ENCODE assay signal across 14 cellular contexts in genomic region chr6:1868561-1869261, GRCh38.
A peak's percentile ranks its signal among the peaks of the same experiment; 100 is the strongest.
DNase-seq lines count a peak whose midpoint lies in the region; ATAC-seq lines count a peak whose summit lies in the region.
"Had no signal": no experiment of that assay in that cellular context is flagged by ENCODE, and none has a peak within 500 bp of the region (broad histone marks: within the 10 kb centered on the region; RNA-seq: fewer than 3 reads in every experiment).

No MANE protein-coding gene starts in this region.

- peak overlapping the region in 5 of 6 donors; percentile 21 to 90 (median 62) for H3K27ac Mint-ChIP-seq in naive B cell
- H3K27ac Mint-ChIP-seq: activated naive CD8-positive, alpha-beta T cell treated with anti-CD3 and anti-CD28 coated beads, Interleukin-2, amount 50 U/mL, for 24 hours had no signal

- H3K36me3 Mint-ChIP-seq in naive B cell, result no peaks in the 10 kb centered on the region

- H3K27me3 Mint-ChIP-seq in naive B cell, result no peaks in the 10 kb centered on the region
- H3K27me3 Mint-ChIP-seq: activated naive CD8-positive, alpha-beta T cell treated with anti-CD3 and anti-CD28 coated beads, Interleukin-2, amount 50 U/mL, for 24 hours had no signal

- H3K4me1 Mint-ChIP-seq in naive B cell, result peaks cover 12 to 18% (median 13%) of the 10 kb centered on the region in 3 donors
- H3K4me1 Mint-ChIP-seq: activated naive CD8-positive, alpha-beta T cell treated with anti-CD3 and anti-CD28 coated beads, Interleukin-2, amount 50 U/mL, for 24 hours had no signal

- peaks cover 0 to 4% (median 0%) of the 10 kb centered on the region in 7 donors for H3K9me3 Mint-ChIP-seq in naive B cell
- H3K9me3 Mint-ChIP-seq: activated naive CD8-positive, alpha-beta T cell treated with anti-CD3 and anti-CD28 coated beads, Interleukin-2, amount 50 U/mL, for 24 hours had no signal

- H3K4me3 Mint-ChIP-seq in naive B cell, result peak overlapping the region in 5 of 8 donors; percentile 10 to 72 (median 38)
- H3K4me3 Mint-ChIP-seq: activated naive CD8-positive, alpha-beta T cell treated with anti-CD3 and anti-CD28 coated beads, Interleukin-2, amount 50 U/mL, for 24 hours had no signal

- peak; percentile 79 for ATAC-seq in GM18861 (IDR thresholded peaks at IDR 0.05; ENCODE audit: unreplicated experiment)
- ATAC-seq in HG02623 (IDR thresholded peaks at IDR 0.05; ENCODE audit: unreplicated experiment), result peak; percentile 82
- ATAC-seq in HG03520 (IDR thresholded peaks at IDR 0.05; ENCODE audit: unreplicated experiment), result peak; percentile 80
- ATAC-seq in naive B cell (ENCODE audit: low read depth in 2 of 2), result peak; percentile 99
- ATAC-seq: activated naive CD8-positive, alpha-beta T cell treated with anti-CD3 and anti-CD28 coated beads, Interleukin-2, amount 50 U/mL, for 24 hours had no signal

- peak; percentile 40 for DNase-seq in naive B cell
- no peak for DNase-seq in KG1 (lab: John Stamatoyannopoulos, UW)
- DNase-seq in HPDE6-E6E7 (ENCODE audit: extremely low spot score), result no peak
- DNase-seq in activated CD8-positive, alpha-beta memory T cell treated with anti-CD3 and anti-CD28 coated beads, Interleukin-2, amount 50 U/mL, for 48 hours, result no peak
- no peak for DNase-seq in putamen (ENCODE audit: low spot score)
- DNase-seq: activated naive CD8-positive, alpha-beta T cell treated with anti-CD3 and anti-CD28 coated beads, Interleukin-2, amount 50 U/mL, for 24 hours; dorsolateral prefrontal cortex; glutamatergic neuron; NCI-H510A; SK-N-SH; stimulated activated CD4-positive, alpha-beta T cell treated with anti-CD3 and anti-CD28 coated beads, Interleukin-4, amount 100 ng/mL, for 1 hour had no signal
